In the genomic region with DNA sequence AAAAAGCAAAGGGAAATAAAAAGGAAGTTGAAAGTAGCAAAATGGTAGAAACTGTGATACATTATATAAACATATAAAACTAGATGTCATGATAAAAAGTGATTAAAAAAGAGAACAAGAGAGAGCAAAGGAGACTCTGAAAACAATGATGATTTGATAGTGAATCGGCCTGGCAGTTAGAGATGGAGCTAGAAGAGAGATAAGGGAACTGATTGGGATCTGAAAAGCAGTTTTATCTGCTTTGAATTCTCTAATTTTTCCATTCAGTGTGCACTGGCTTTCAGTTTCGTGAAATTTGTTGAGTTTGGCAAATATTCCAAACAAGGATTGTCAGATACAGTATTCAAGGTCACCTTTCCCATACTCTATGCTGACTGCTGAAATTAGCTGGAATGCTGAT, we compare ENCODE assay signal across 20 cellular contexts. TPM values are rescaled to one million over a fixed set of nuclear protein-coding genes. Genes with fewer than 3 reads are reported as not detected.
"Had no signal": no experiment of that assay in that cellular context is flagged by ENCODE, and none has a peak within 500 bp of the region (broad histone marks: within the 10 kb centered on the region; RNA-seq: fewer than 3 reads in every experiment).

No MANE protein-coding gene starts in this region.

- H3K9me3 ChIP-seq: esophagus muscularis mucosa, gastrocnemius medialis, heart right ventricle, left lung, lower lobe of right lung, mucosa of descending colon had no signal

- DNase-seq: dermis blood vessel endothelial cell; dorsolateral prefrontal cortex; effector CD4-positive, alpha-beta T cell; effector memory CD4-positive, alpha-beta T cell; foreskin melanocyte; gastrocnemius medialis; glutamatergic neuron; head of caudate nucleus; heart right ventricle; hippocampal formation; left cardiac atrium; left lung; left ventricle myocardium superior; lower lobe of right lung; mesenchymal stem cell; mucosa of descending colon; naive B cell had no signal

- H3K27ac ChIP-seq: coronary artery, dorsolateral prefrontal cortex, esophagus muscularis mucosa, gastrocnemius medialis, heart right ventricle, left lung, lower lobe of right lung had no signal

- H3K36me3 ChIP-seq: esophagus muscularis mucosa, gastrocnemius medialis, heart right ventricle, left lung, lower lobe of right lung had no signal

- H3K27me3 ChIP-seq: dorsolateral prefrontal cortex, esophagus muscularis mucosa, gastrocnemius medialis, heart right ventricle, left lung had no signal

- H3K4me3 ChIP-seq: coronary artery, dorsolateral prefrontal cortex, esophagus muscularis mucosa, gastrocnemius medialis, heart right ventricle, left lung, lower lobe of right lung, mucosa of descending colon had no signal

- ATAC-seq: gastrocnemius medialis, heart right ventricle, left cardiac atrium, left lung, left ventricle myocardium superior, lower lobe of right lung, mucosa of descending colon had no signal

- H3K4me1 ChIP-seq: esophagus muscularis mucosa, gastrocnemius medialis, heart right ventricle, left lung, lower lobe of right lung had no signal

RNA-seq across cellular contexts. Expression of gene CCSER1, which starts 21.9 kb away (rescaled TPM):
- polyA plus RNA-seq: fibroblast of lung had no signal
